Comparison of ENCODE assay signal across 5 cellular contexts in the genomic region with DNA sequence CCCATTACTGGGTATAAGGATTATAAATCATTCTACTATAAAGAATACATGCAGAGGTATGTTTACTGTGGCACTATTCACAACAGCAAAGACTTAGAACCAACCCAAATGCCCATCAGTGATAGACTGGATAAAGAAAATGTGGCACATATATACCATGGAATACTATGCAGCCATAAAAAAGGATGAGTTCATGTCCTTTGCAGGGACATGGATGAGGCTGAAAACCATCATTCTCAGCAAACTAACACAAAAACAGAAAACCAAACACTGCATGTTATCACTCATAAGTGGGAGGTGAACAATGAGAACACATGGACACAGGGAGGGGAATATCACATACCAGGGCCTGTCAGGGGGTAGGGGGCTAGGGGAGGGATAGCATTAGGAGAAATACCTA. TPM values are rescaled to one million over a fixed set of nuclear protein-coding genes. Genes with fewer than 3 reads are reported as not detected.
DNase-seq lines count a peak whose midpoint lies in the region; ATAC-seq, FAIRE-seq and TF ChIP-seq lines count a peak whose summit lies in the region.
"Not testable (repeated sequence)": the region's sequence is repeated elsewhere in the genome, so short reads cannot be mapped to it uniquely, and the experiment has no call there.
"Had no signal": no experiment of that assay in that cellular context is flagged by ENCODE, and none has a peak within 500 bp of the region (broad histone marks: within the 10 kb centered on the region; RNA-seq: fewer than 3 reads in every experiment).

No MANE protein-coding gene starts in this region.

- not testable (repeated sequence) for H3K4me2 ChIP-seq in K562 (ENCODE audit: insufficient read depth, low read length); HepG2 (ENCODE audit: low read depth, low read length)

- not testable (repeated sequence) for BruUV-seq in K562 (replicated peaks; lab: Mats Ljungman, UMichigan); HepG2 (replicated peaks; lab: Mats Ljungman, UMichigan)

- H3K4me1 ChIP-seq in HEK293 (ENCODE audit: control insufficient read depth, insufficient read depth, low read length); K562 (replicated peaks in 1 of 2; ENCODE audit: control insufficient read depth in 2 of 2, insufficient read depth in 2 of 2, low read length in 2 of 2): not testable (repeated sequence)
- peaks cover 31% of the 10 kb centered on the region for H3K4me1 ChIP-seq in HepG2 (ENCODE audit: insufficient read depth, low read length)

- intact Hi-C loops in K562 (cut with micrococcal nuclease); HepG2 (cut with micrococcal nuclease; ENCODE audit: unreplicated experiment): not testable (repeated sequence)

- peak; percentile 19 for DNase-seq in EH (ENCODE audit: low read depth)
- not testable (repeated sequence) for DNase-seq in K562 (ENCODE audit: extremely low read depth in 1 of 4, low spot score in 3 of 4); HepG2 (ENCODE audit: low spot score)

- POLR2A ChIA-PET in HEK293 (lab: Yijun Ruan, JAX); K562 (lab: Yijun Ruan, JAX); HepG2 (lab: Yijun Ruan, JAX): not testable (repeated sequence)

- not testable (repeated sequence) for H3K9ac ChIP-seq in K562 (ENCODE audit: insufficient read depth in 1 of 2, low read depth in 2 of 2, low read length in 2 of 2); HepG2 (ENCODE audit: insufficient read depth, low read depth, low read length)

- not testable (repeated sequence) for H3K36me3 ChIP-seq in HEK293 (ENCODE audit: control insufficient read depth in 2 of 2, insufficient read depth in 1 of 2, low read length in 2 of 2); K562 (ENCODE audit: control insufficient read depth, insufficient read depth, low read length); HepG2 (replicated peaks in 1 of 2; ENCODE audit: control insufficient read depth in 1 of 2, insufficient read depth in 2 of 2, low read length in 2 of 2)

- FAIRE-seq in K562 (lab: Jason Lieb, UNC); HepG2 (lab: Jason Lieb, UNC): not testable (repeated sequence)

- H3K4me3 ChIP-seq in HEK293 (ENCODE audit: low read depth, low read length); K562; HepG2 (replicated peaks in 1 of 3; ENCODE audit: insufficient read depth in 1 of 3, low read depth in 2 of 3, low read length in 3 of 3): not testable (repeated sequence)

- not testable (repeated sequence) for TF ChIP-seq POLR2A in K562 (conservative IDR thresholded peaks at IDR 0.05); HepG2 (IDR thresholded peaks at IDR 0.05; ENCODE audit: insufficient read depth in 1 of 2, low read depth in 2 of 2, low read length in 2 of 2)

- H3K27ac ChIP-seq in HEK293 (ENCODE audit: extremely low read depth, low read depth, low read length); K562 (ENCODE audit: extremely low read depth, low read depth, low read length); HepG2 (ENCODE audit: extremely low read length, insufficient read depth, low read length): not testable (repeated sequence)

- ATAC-seq in K562, HepG2: not testable (repeated sequence)

- TF ChIP-seq EP300 in K562 (IDR thresholded peaks at IDR 0.05; ENCODE audit: low read length); HepG2 (IDR thresholded peaks at IDR 0.05; ENCODE audit: low read depth in 2 of 2, low read length in 2 of 2); HepG2 (CRISPR knock-in tag; IDR thresholded peaks at IDR 0.05; ENCODE audit: borderline replicate concordance): not testable (repeated sequence)

- not testable (repeated sequence) for TF ChIP-seq RAD21 in K562 (CRISPR knock-in tag; conservative IDR thresholded peaks at IDR 0.05 in 1 of 2, IDR thresholded peaks at IDR 0.05 in 1 of 2); HepG2 (CRISPR knock-in tag; IDR thresholded peaks at IDR 0.05)

- H3K9me1 ChIP-seq in K562 (ENCODE audit: control insufficient read depth, insufficient read depth, low read length), result not testable (repeated sequence)

- not testable (repeated sequence) for H4K20me1 ChIP-seq in K562 (replicated peaks; ENCODE audit: control insufficient read depth, insufficient read depth, low read length); HepG2 (ENCODE audit: insufficient read depth, low read length)

- CTCF ChIA-PET in HEK293 (lab: Yijun Ruan, JAX), result interaction anchor here (1.4 kb wide), 1 partner anchor 20 kb away, joined by 7 read pairs; no protein-coding TSS in a partner anchor
- CTCF ChIA-PET in K562 (lab: Yijun Ruan, JAX; ENCODE audit: low intra/inter-chr PET ratio); HepG2 (lab: Yijun Ruan, JAX; ENCODE audit: low intra/inter-chr PET ratio, low total read pairs): not testable (repeated sequence)

- H2AFZ ChIP-seq in K562 (ENCODE audit: low read depth, low read length); HepG2 (ENCODE audit: low read length): not testable (repeated sequence)

- H3K9me3 ChIP-seq in HEK293 (ENCODE audit: control insufficient read depth, insufficient read depth, low read depth, low read length); K562 (replicated peaks; ENCODE audit: control insufficient read depth, insufficient read depth, low read depth, low read length); HepG2 (ENCODE audit: low read length): not testable (repeated sequence)

- TF ChIP-seq CTCF in HEK293 (tag by site-specific recombination; IDR thresholded peaks at IDR 0.05); K562 (IDR thresholded peaks at IDR 0.05 in 2 of 3, conservative IDR thresholded peaks at IDR 0.05 in 1 of 3; ENCODE audit: insufficient read depth in 2 of 3, low read depth in 1 of 3, low read length in 3 of 3); HepG2 (CRISPR knock-in tag; IDR thresholded peaks at IDR 0.05): not testable (repeated sequence)

- H3K79me2 ChIP-seq in K562 (ENCODE audit: control insufficient read depth, insufficient read depth, low read length); HepG2 (ENCODE audit: insufficient read depth, low read length): not testable (repeated sequence)

- in situ Hi-C loops in K562 (cut with MboI); HepG2 (cut with HindIII; ENCODE audit: extremely low pct_ligation_motif_present, low pct_unique_long_range_greater_than_20kb): not testable (repeated sequence)

- H3K27me3 ChIP-seq in K562 (ENCODE audit: control insufficient read depth in 2 of 2, insufficient read depth in 2 of 2, low read length in 2 of 2); HepG2 (ENCODE audit: control insufficient read depth in 1 of 2, insufficient read depth in 2 of 2, low read length in 2 of 2): not testable (repeated sequence)

RNA-seq across cellular contexts. Expression of a gene that starts 7.3 kb away (rescaled TPM):
- total RNA-seq in K562 (2011; cell fraction: chromatin; rRNA removed; ENCODE audit: low replicate concordance), result 2.5 and 7.2 TPM in 2 replicates
- 10.1 and 13.0 TPM in 2 replicates for total RNA-seq in K562 (2011; cell fraction: nucleolus; rRNA removed)
- total RNA-seq in K562 (2011; cell fraction: nucleoplasm; rRNA removed), result 7.0 and 8.1 TPM in 2 replicates
- 4.9 and 5.7 TPM in 2 replicates for total RNA-seq in K562 (2014; rRNA removed)
- total RNA-seq in K562 (2014; rRNA removed; fragmentation: Illumina TruSeq; extraction: Trizol), result 3.4 and 3.7 TPM in 2 replicates
- 3.8 and 4.0 TPM in 2 replicates for total RNA-seq in K562 (2015; rRNA removed; fragmentation: Illumina TruSeq; extraction: Trizol)
- 4.1 and 4.5 TPM in 2 replicates for total RNA-seq in K562 (2021)
- 5.3 and 7.1 TPM in 2 replicates for polyA plus RNA-seq in K562 (2011; rRNA removed)
- polyA plus RNA-seq in K562 (2011; cell fraction: cytosol; rRNA removed), result 6.2 and 20.5 TPM in 2 replicates
- polyA plus RNA-seq in K562 (2011; cell fraction: nucleus; rRNA removed), result 2.5 and 4.1 TPM in 2 replicates
- polyA plus RNA-seq in K562 (2012), result 5.5 and 7.4 TPM in 2 replicates
- 3.6 and 4.6 TPM in 2 replicates for polyA plus RNA-seq in K562 (2014; fragmentation: Illumina TruSeq; extraction: Trizol)
- polyA plus RNA-seq in K562 (2014; fragmentation: Nextera tagmentation; extraction: Ambion mirVana), result 1 to 10 TPM; 1.6 to 2.6 TPM
- polyA plus RNA-seq in K562 (2014; rRNA removed), result 6.1 and 9.6 TPM in 2 replicates
- polyA minus RNA-seq in K562 (2011; rRNA and poly(A)+ RNA removed), result 2.6 and 3.9 TPM in 2 replicates
- 2.5 and 3.1 TPM in 2 replicates for polyA minus RNA-seq in K562 (2011; cell fraction: cytosol; rRNA and poly(A)+ RNA removed)
- 0.81 and 1.3 TPM in 2 replicates for polyA minus RNA-seq in K562 (2011; cell fraction: nucleus; rRNA and poly(A)+ RNA removed)
- 0.63 and 1.4 TPM in 2 replicates for total RNA-seq in HepG2 (2016; rRNA removed; fragmentation: Illumina TruSeq; extraction: Trizol)
- total RNA-seq in HepG2 (2016; cell fraction: cytosol; rRNA removed; fragmentation: Illumina TruSeq; extraction: Trizol; ENCODE audit: low read depth), result 0.61 and 0.62 TPM in 2 replicates
- 0.54 and 1.5 TPM in 2 replicates for total RNA-seq in HepG2 (2016; cell fraction: insoluble cytoplasmic fraction; rRNA removed; fragmentation: Illumina TruSeq; extraction: Trizol)
- total RNA-seq in HepG2 (2016; cell fraction: membrane; rRNA removed; fragmentation: Illumina TruSeq; extraction: Trizol), result 0.49 and 0.65 TPM in 2 replicates
- 0.87 and 1.2 TPM in 2 replicates for total RNA-seq in HepG2 (2016; cell fraction: nucleus; rRNA removed; fragmentation: Illumina TruSeq; extraction: Trizol)
- 1.7 and 1.9 TPM in 2 replicates for polyA plus RNA-seq in HepG2 (2011; rRNA removed)
- polyA plus RNA-seq in HepG2 (2011; cell fraction: cytosol; rRNA removed), result 1.6 and 2.1 TPM in 2 replicates
- polyA plus RNA-seq in HepG2 (2011; cell fraction: nucleus; rRNA removed), result 1.3 and 1.5 TPM in 2 replicates
- 1.7 and 2.1 TPM in 2 replicates for polyA plus RNA-seq in HepG2 (2012)
- 0.54 and 0.74 TPM in 2 replicates for polyA plus RNA-seq in HepG2 (2016; cell fraction: cytosol; fragmentation: Illumina TruSeq; extraction: Trizol; ENCODE audit: low read depth)
- 0.36 and 0.46 TPM in 2 replicates for polyA plus RNA-seq in HepG2 (2016; cell fraction: insoluble cytoplasmic fraction; fragmentation: Illumina TruSeq; extraction: Trizol; ENCODE audit: low read depth)
- 0.41 and 0.64 TPM in 2 replicates for polyA plus RNA-seq in HepG2 (2016; cell fraction: membrane; fragmentation: Illumina TruSeq; extraction: Trizol; ENCODE audit: low read depth)
- polyA plus RNA-seq in HepG2 (2016; cell fraction: nucleus; fragmentation: Illumina TruSeq; extraction: Trizol; ENCODE audit: insufficient read depth, low read depth), result 1.9 and 2.4 TPM in 2 replicates
- 1.9 and 27.7 TPM in 2 replicates for polyA minus RNA-seq in HepG2 (2011; rRNA and poly(A)+ RNA removed; ENCODE audit: low replicate concordance)
- polyA minus RNA-seq in HepG2 (2011; cell fraction: cytosol; rRNA and poly(A)+ RNA removed), result 0.88 and 1.2 TPM in 2 replicates
- polyA minus RNA-seq in HepG2 (2011; cell fraction: nucleus; rRNA and poly(A)+ RNA removed), result 0.50 TPM in 1 of 2 replicates, not detected in the other
- total RNA-seq: CD4-positive, CD25-positive, alpha-beta regulatory T cell had no signal

RNA-seq across cellular contexts. Expression of a gene that starts 17.4 kb away (rescaled TPM):
- total RNA-seq in K562 (2011; cell fraction: chromatin; rRNA removed; ENCODE audit: low replicate concordance), result 8.9 and 14.8 TPM in 2 replicates
- 12.9 and 17.7 TPM in 2 replicates for total RNA-seq in K562 (2011; cell fraction: nucleolus; rRNA removed)
- total RNA-seq in K562 (2011; cell fraction: nucleoplasm; rRNA removed), result 14.7 and 15.8 TPM in 2 replicates
- total RNA-seq in K562 (2014; rRNA removed), result 10.1 and 13.3 TPM in 2 replicates
- total RNA-seq in K562 (2014; rRNA removed; fragmentation: Illumina TruSeq; extraction: Trizol), result 8.6 and 9.7 TPM in 2 replicates
- total RNA-seq in K562 (2015; rRNA removed; fragmentation: Illumina TruSeq; extraction: Trizol), result 10.9 and 11.2 TPM in 2 replicates
- 9.8 and 10.4 TPM in 2 replicates for total RNA-seq in K562 (2021)
- polyA plus RNA-seq in K562 (2011; rRNA removed), result 6.9 and 8.8 TPM in 2 replicates
- 6.7 and 7.4 TPM in 2 replicates for polyA plus RNA-seq in K562 (2011; cell fraction: cytosol; rRNA removed)
- polyA plus RNA-seq in K562 (2011; cell fraction: nucleus; rRNA removed), result 11.6 and 12.1 TPM in 2 replicates
- polyA plus RNA-seq in K562 (2012), result 12.0 and 25.9 TPM in 2 replicates
- polyA plus RNA-seq in K562 (2014; fragmentation: Illumina TruSeq; extraction: Trizol), result 10.3 and 11.0 TPM in 2 replicates
- polyA plus RNA-seq in K562 (2014; fragmentation: Nextera tagmentation; extraction: Ambion mirVana), result 1 to 10 TPM; 7.3 to 9.1 TPM
- polyA plus RNA-seq in K562 (2014; rRNA removed), result 5.5 and 6.9 TPM in 2 replicates
- 5.5 TPM in 2 replicates for polyA minus RNA-seq in K562 (2011; rRNA and poly(A)+ RNA removed)
- polyA minus RNA-seq in K562 (2011; cell fraction: cytosol; rRNA and poly(A)+ RNA removed), result 4.8 and 5.4 TPM in 2 replicates
- 2.7 and 3.4 TPM in 2 replicates for polyA minus RNA-seq in K562 (2011; cell fraction: nucleus; rRNA and poly(A)+ RNA removed)
- total RNA-seq in HepG2 (2016; rRNA removed; fragmentation: Illumina TruSeq; extraction: Trizol), result 26.1 and 46.9 TPM in 2 replicates
- total RNA-seq in HepG2 (2016; cell fraction: cytosol; rRNA removed; fragmentation: Illumina TruSeq; extraction: Trizol; ENCODE audit: low read depth), result 13.9 and 15.6 TPM in 2 replicates
- 25.6 and 48.5 TPM in 2 replicates for total RNA-seq in HepG2 (2016; cell fraction: insoluble cytoplasmic fraction; rRNA removed; fragmentation: Illumina TruSeq; extraction: Trizol)
- 27.6 and 30.5 TPM in 2 replicates for total RNA-seq in HepG2 (2016; cell fraction: membrane; rRNA removed; fragmentation: Illumina TruSeq; extraction: Trizol)
- total RNA-seq in HepG2 (2016; cell fraction: nucleus; rRNA removed; fragmentation: Illumina TruSeq; extraction: Trizol), result 36.5 and 40.3 TPM in 2 replicates
- 33.1 and 35.6 TPM in 2 replicates for polyA plus RNA-seq in HepG2 (2011; rRNA removed)
- polyA plus RNA-seq in HepG2 (2011; cell fraction: cytosol; rRNA removed), result 29.4 and 30.1 TPM in 2 replicates
- polyA plus RNA-seq in HepG2 (2011; cell fraction: nucleus; rRNA removed), result 20.5 and 25.0 TPM in 2 replicates
- 28.5 and 32.2 TPM in 2 replicates for polyA plus RNA-seq in HepG2 (2012)
- polyA plus RNA-seq in HepG2 (2016; cell fraction: cytosol; fragmentation: Illumina TruSeq; extraction: Trizol; ENCODE audit: low read depth), result 14.6 and 16.0 TPM in 2 replicates
- 23.9 and 24.8 TPM in 2 replicates for polyA plus RNA-seq in HepG2 (2016; cell fraction: insoluble cytoplasmic fraction; fragmentation: Illumina TruSeq; extraction: Trizol; ENCODE audit: low read depth)
- 21.0 and 21.5 TPM in 2 replicates for polyA plus RNA-seq in HepG2 (2016; cell fraction: membrane; fragmentation: Illumina TruSeq; extraction: Trizol; ENCODE audit: low read depth)
- 57.4 and 60.1 TPM in 2 replicates for polyA plus RNA-seq in HepG2 (2016; cell fraction: nucleus; fragmentation: Illumina TruSeq; extraction: Trizol; ENCODE audit: insufficient read depth, low read depth)
- 13.5 and 24.8 TPM in 2 replicates for polyA minus RNA-seq in HepG2 (2011; rRNA and poly(A)+ RNA removed; ENCODE audit: low replicate concordance)
- polyA minus RNA-seq in HepG2 (2011; cell fraction: cytosol; rRNA and poly(A)+ RNA removed), result 10.6 and 16.1 TPM in 2 replicates
- 5.9 and 9.2 TPM in 2 replicates for polyA minus RNA-seq in HepG2 (2011; cell fraction: nucleus; rRNA and poly(A)+ RNA removed)
